20 cellular contexts compared by ENCODE assay signal in the genomic region with DNA sequence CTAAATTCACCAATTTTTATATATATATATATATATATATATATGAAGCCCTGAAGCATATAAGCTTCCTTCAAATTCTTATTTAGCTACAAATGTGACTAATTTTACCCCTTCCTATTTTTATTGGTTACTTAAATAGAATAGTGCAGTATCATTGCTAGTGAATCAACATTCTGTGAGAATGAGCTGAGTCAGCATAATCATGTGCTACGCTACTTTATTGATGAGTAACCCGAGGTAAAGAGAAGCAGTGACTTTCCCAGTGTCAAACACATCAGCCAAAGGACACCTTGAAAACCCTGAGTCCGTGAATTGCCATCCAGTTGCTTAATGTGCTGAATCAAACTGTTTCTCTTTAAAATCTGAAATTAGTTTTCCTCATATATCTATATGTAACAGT.
DNase-seq lines count a peak whose midpoint lies in the region; ATAC-seq, FAIRE-seq and TF ChIP-seq lines count a peak whose summit lies in the region.
"Had no signal": no experiment of that assay in that cellular context is flagged by ENCODE, and none has a peak within 500 bp of the region (broad histone marks: within the 10 kb centered on the region; RNA-seq: fewer than 3 reads in every experiment).

No MANE protein-coding gene starts in this region.

- H3K4me1 Mint-ChIP-seq in GM23338 = no peaks in the 10 kb centered on the region
- H3K4me1 Mint-ChIP-seq: CD4-positive, CD25-positive, alpha-beta regulatory T cell; CD8-positive, alpha-beta memory T cell had no signal

- FAIRE-seq in A549 (lab: Jason Lieb, UNC) = no peak
- FAIRE-seq: GM12892, GM18507, HTR-8/SVneo had no signal

- H3K4me3 ChIP-seq in A549 (no peak overlapping the region), GM23338 (no peak overlapping the region), fibroblast of mammary gland (ENCODE audit: control insufficient read depth, low read depth, low read length) (no peak overlapping the region), left ventricle myocardium inferior (no peak overlapping the region)
- H3K4me3 ChIP-seq: HAP-1 had no signal

- no peaks in the 10 kb centered on the region for H3K9me3 ChIP-seq in A549
- peaks cover 31% of the 10 kb centered on the region for H3K9me3 ChIP-seq in left ventricle myocardium inferior (replicated peaks)
- H3K9me3 ChIP-seq: HAP-1 had no signal

- H2AFZ ChIP-seq in GM23338 = 0 out of 2 replicates have a peak overlapping the region, but pooled peaks have one; percentile 23

- H3K36me3 Mint-ChIP-seq in GM23338 (ENCODE audit: low read depth) = peaks cover 14% of the 10 kb centered on the region
- H3K36me3 Mint-ChIP-seq: CD4-positive, CD25-positive, alpha-beta regulatory T cell; CD8-positive, alpha-beta memory T cell had no signal

- TF ChIP-seq CTCF in A549 (IDR thresholded peaks at IDR 0.05) = no peak
- TF ChIP-seq CTCF in GM23338 (conservative IDR thresholded peaks at IDR 0.05; ENCODE audit: low read depth in 2 of 2) = no peak
- no peak for TF ChIP-seq CTCF in fibroblast of mammary gland (conservative IDR thresholded peaks at IDR 0.05; ENCODE audit: control insufficient read depth, insufficient read depth, low read depth, low read length)
- no peak for TF ChIP-seq CTCF in left ventricle myocardium inferior (IDR thresholded peaks at IDR 0.05; ENCODE audit: borderline replicate concordance)

- TF ChIP-seq EP300 in A549 (IDR thresholded peaks at IDR 0.05) = no peak

- H3K27ac Mint-ChIP-seq in GM23338 = no peak overlapping the region
- H3K27ac Mint-ChIP-seq: CD4-positive, CD25-positive, alpha-beta regulatory T cell; CD8-positive, alpha-beta memory T cell had no signal

- H3K4me2 ChIP-seq in A549 (no peak overlapping the region), GM23338 (no peak overlapping the region)

- peaks cover 18% of the 10 kb centered on the region for H3K9me3 Mint-ChIP-seq in GM23338

- POLR2A ChIA-PET in A549 (lab: Yijun Ruan, JAX) = no interaction called here

- H4K20me1 ChIP-seq in GM23338 (replicated peaks; ENCODE audit: insufficient read depth) = no peaks in the 10 kb centered on the region

- no peak overlapping the region for H3K4me3 Mint-ChIP-seq in GM23338
- H3K4me3 Mint-ChIP-seq: CD4-positive, CD25-positive, alpha-beta regulatory T cell; CD8-positive, alpha-beta memory T cell had no signal

- H3K36me3 ChIP-seq in GM23338 (ENCODE audit: insufficient read depth) = no peaks in the 10 kb centered on the region; the same call in 1 of the 2 replicates
- no peaks in the 10 kb centered on the region for H3K36me3 ChIP-seq in left ventricle myocardium inferior
- H3K36me3 ChIP-seq: BE2C, HAP-1 had no signal

- no peaks in the 10 kb centered on the region for H3K27me3 Mint-ChIP-seq in GM23338 (ENCODE audit: insufficient read depth, low read depth, poor library complexity)
- H3K27me3 Mint-ChIP-seq: CD4-positive, CD25-positive, alpha-beta regulatory T cell; CD8-positive, alpha-beta memory T cell had no signal

- no peak for ATAC-seq in A549
- ATAC-seq in GM23338 = no peak
- no peak for ATAC-seq in HG03354 (IDR thresholded peaks at IDR 0.05; ENCODE audit: poor library complexity, severe bottlenecking, unreplicated experiment)

- H3K9me2 ChIP-seq in GM23338 (ENCODE audit: insufficient read depth) = peaks cover 9% of the 10 kb centered on the region; the same call in 1 of the 2 replicates

- 0% methylated on average over 3 of the region's 3 CpGs for WGBS in A549 (ENCODE audit: missing lambda C conversion rate)

- H3F3A ChIP-seq in GM23338 (replicated peaks; ENCODE audit: low read depth) = no peaks in the 10 kb centered on the region

- TF ChIP-seq POLR2A in A549 (IDR thresholded peaks at IDR 0.05; ENCODE audit: low read length) = no peak

- H3K79me2 ChIP-seq in GM23338 (replicated peaks; ENCODE audit: insufficient read depth) = no peaks in the 10 kb centered on the region

- intact Hi-C loops in left ventricle myocardium inferior (cut with micrococcal nuclease) = no loop called here

- H3K27me3 ChIP-seq in GM23338 (ENCODE audit: insufficient read depth) (no peaks in the 10 kb centered on the region), left ventricle myocardium inferior (ENCODE audit: low read depth) (no peaks in the 10 kb centered on the region)
- H3K27me3 ChIP-seq: BE2C had no signal

- CTCF ChIA-PET in A549 (lab: Yijun Ruan, JAX) = no interaction called here

- no peak for TF ChIP-seq RAD21 in A549 (conservative IDR thresholded peaks at IDR 0.05 in 1 of 2, IDR thresholded peaks at IDR 0.05 in 1 of 2)

- H3K27ac ChIP-seq in A549 (no peak overlapping the region), GM23338 (ENCODE audit: low read depth) (no peak overlapping the region), left ventricle myocardium inferior (replicated peaks) (no peak overlapping the region)

- no peaks in the 10 kb centered on the region for H3K4me1 ChIP-seq in A549
- H3K4me1 ChIP-seq in GM23338 (ENCODE audit: insufficient read depth) = no peaks in the 10 kb centered on the region
- no peaks in the 10 kb centered on the region for H3K4me1 ChIP-seq in left ventricle myocardium inferior
- H3K4me1 ChIP-seq: BE2C, HAP-1 had no signal

- DNase-seq in A549 (ENCODE audit: low read depth in 1 of 2, low spot score in 1 of 2) (no peak), GM23338 (ENCODE audit: low spot score) (no peak), RPMI8226 (peak; percentile 18), fibroblast of mammary gland (ENCODE audit: low read depth) (peak; percentile 23), AML-193 (lab: John Stamatoyannopoulos, UW) (no peak), left ventricle myocardium inferior (no peak)
- no peak for DNase-seq in activated CD4-positive, alpha-beta T cell treated with anti-CD3 and anti-CD28 coated beads, Interleukin-2, amount 50 U/mL, for 1 hour
- DNase-seq: 8988T; BE2C; C1 segment of cervical spinal cord; CD4-positive, CD25-positive, alpha-beta regulatory T cell; CD8-positive, alpha-beta memory T cell; COR-L47; DMS 273 treated with DMSO at 0.1 percent for 48 hours; GDM1 had no signal

TF ChIP-seq in A549, 52 proteins besides CTCF, POLR2A, EP300 and RAD21:
- peak; percentile 96 for TF ChIP-seq MAFK (IDR thresholded peaks at IDR 0.05; ENCODE audit: partially characterized antibody)
- no peak for TF ChIP-seq HOXA7 (CRISPR knock-in tag; IDR thresholded peaks at IDR 0.05)

TF ChIP-seq in GM23338, 12 proteins besides CTCF, POLR2A, EP300 and RAD21 (continues in another document):
- TF ChIP-seq NANOG (IDR thresholded peaks at IDR 0.05; ENCODE audit: borderline replicate concordance) = no peak
- TF ChIP-seq EZH2 (IDR thresholded peaks at IDR 0.05; ENCODE audit: low read depth, unreplicated experiment) = no peak
- TF ChIP-seq, protein P1, sequence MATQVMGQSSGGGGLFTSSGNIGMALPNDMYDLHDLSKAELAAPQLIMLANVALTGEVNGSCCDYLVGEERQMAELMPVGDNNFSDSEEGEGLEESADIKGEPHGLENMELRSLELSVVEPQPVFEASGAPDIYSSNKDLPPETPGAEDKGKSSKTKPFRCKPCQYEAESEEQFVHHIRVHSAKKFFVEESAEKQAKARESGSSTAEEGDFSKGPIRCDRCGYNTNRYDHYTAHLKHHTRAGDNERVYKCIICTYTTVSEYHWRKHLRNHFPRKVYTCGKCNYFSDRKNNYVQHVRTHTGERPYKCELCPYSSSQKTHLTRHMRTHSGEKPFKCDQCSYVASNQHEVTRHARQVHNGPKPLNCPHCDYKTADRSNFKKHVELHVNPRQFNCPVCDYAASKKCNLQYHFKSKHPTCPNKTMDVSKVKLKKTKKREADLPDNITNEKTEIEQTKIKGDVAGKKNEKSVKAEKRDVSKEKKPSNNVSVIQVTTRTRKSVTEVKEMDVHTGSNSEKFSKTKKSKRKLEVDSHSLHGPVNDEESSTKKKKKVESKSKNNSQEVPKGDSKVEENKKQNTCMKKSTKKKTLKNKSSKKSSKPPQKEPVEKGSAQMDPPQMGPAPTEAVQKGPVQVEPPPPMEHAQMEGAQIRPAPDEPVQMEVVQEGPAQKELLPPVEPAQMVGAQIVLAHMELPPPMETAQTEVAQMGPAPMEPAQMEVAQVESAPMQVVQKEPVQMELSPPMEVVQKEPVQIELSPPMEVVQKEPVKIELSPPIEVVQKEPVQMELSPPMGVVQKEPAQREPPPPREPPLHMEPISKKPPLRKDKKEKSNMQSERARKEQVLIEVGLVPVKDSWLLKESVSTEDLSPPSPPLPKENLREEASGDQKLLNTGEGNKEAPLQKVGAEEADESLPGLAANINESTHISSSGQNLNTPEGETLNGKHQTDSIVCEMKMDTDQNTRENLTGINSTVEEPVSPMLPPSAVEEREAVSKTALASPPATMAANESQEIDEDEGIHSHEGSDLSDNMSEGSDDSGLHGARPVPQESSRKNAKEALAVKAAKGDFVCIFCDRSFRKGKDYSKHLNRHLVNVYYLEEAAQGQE (IDR thresholded peaks at IDR 0.05; ENCODE audit: unreplicated experiment) = no peak
- no peak for TF ChIP-seq ZNF114 (CRISPR knock-in tag; IDR thresholded peaks at IDR 0.05)
- no peak for TF ChIP-seq ZNF331 (CRISPR knock-in tag; IDR thresholded peaks at IDR 0.05; ENCODE audit: low read depth)
- no peak for TF ChIP-seq STAT1 (IDR thresholded peaks at IDR 0.05; ENCODE audit: unreplicated experiment)

Comparison
In these comparisons a context has a peak if more than half of its experiments do, and no peak if none do; other contexts are left out.
1. DNase-seq: peak in RPMI8226 (single experiment) and fibroblast of mammary gland (single experiment); none in A549 (0 of 2), GM23338 (single experiment), AML-193 (0 of 2), activated CD4-positive, alpha-beta T cell treated with anti-CD3 and anti-CD28 coated beads, Interleukin-2, amount 50 U/mL, for 1 hour (single experiment) and left ventricle myocardium inferior (single experiment).